In genomic region chr1:62686822-62687221, GRCh38 we compare ENCODE assay signal across 1 cellular context.
TF ChIP-seq lines count a peak whose summit lies in the region.

No MANE protein-coding gene starts in this region.

TF ChIP-seq in GM23338, 12 proteins besides CTCF, POLR2A, EP300 and RAD21:
- TF ChIP-seq ZNF462 (CRISPR knock-in tag; IDR thresholded peaks at IDR 0.05): no peak
- TF ChIP-seq ZNF114 (CRISPR knock-in tag; IDR thresholded peaks at IDR 0.05): no peak
- TF ChIP-seq CREB1 (CRISPR knock-in tag; IDR thresholded peaks at IDR 0.05; ENCODE audit: low read depth): no peak
- TF ChIP-seq POLR2AphosphoS5 (IDR thresholded peaks at IDR 0.05; ENCODE audit: low read depth): no peak
- TF ChIP-seq ETS1 (IDR thresholded peaks at IDR 0.05): no peak
- no peak for TF ChIP-seq JUNB (IDR thresholded peaks at IDR 0.05; ENCODE audit: unreplicated experiment)
- no peak for TF ChIP-seq EZH2 (IDR thresholded peaks at IDR 0.05; ENCODE audit: low read depth, unreplicated experiment)
- no peak for TF ChIP-seq ZNF331 (CRISPR knock-in tag; IDR thresholded peaks at IDR 0.05; ENCODE audit: low read depth)
- TF ChIP-seq NANOG (IDR thresholded peaks at IDR 0.05; ENCODE audit: borderline replicate concordance): no peak
- no peak for TF ChIP-seq REST (IDR thresholded peaks at IDR 0.05; ENCODE audit: unreplicated experiment)
